8 cellular contexts compared by ENCODE assay signal in genomic region chr3:15268033-15268631, GRCh38.
DNase-seq lines count a peak whose midpoint lies in the region; TF ChIP-seq lines count a peak whose summit lies in the region.

No MANE protein-coding gene starts in this region.

- H3K79me2 ChIP-seq in GM23248 (ENCODE audit: insufficient read depth): peaks cover 50% of the 10 kb centered on the region

- H3K4me2 ChIP-seq in GM23248 (ENCODE audit: unreplicated experiment): no peak overlapping the region

- H3K9me3 ChIP-seq in GM23248 (ENCODE audit: low read depth) (no peaks in the 10 kb centered on the region), left ventricle myocardium inferior (replicated peaks) (no peaks in the 10 kb centered on the region), vagina (no peaks in the 10 kb centered on the region)

- H3F3A ChIP-seq in GM23248 (ENCODE audit: insufficient read depth): peaks cover 27% of the 10 kb centered on the region

- H2AFZ ChIP-seq in GM23248: no peak overlapping the region

- DNase-seq in COLO668 (lab: John Stamatoyannopoulos, UW; ENCODE audit: unreplicated experiment) (peak; percentile 69), GM23248 (peak; percentile 94), NCI-H146 treated with DMSO at 0.1 percent for 48 hours (lab: John Stamatoyannopoulos, UW; ENCODE audit: unreplicated experiment) (peak; percentile 12), T-helper 2 cell (peak; percentile 57 to 89 (median 77)), amniotic epithelial cell (ENCODE audit: low read depth) (peak; percentile 77), left ventricle myocardium inferior (peak; percentile 84), retina (peak; percentile 80), vagina (ENCODE audit: extremely low spot score in 2 of 2) (peak; percentile 90 to 93)

- no peaks in the 10 kb centered on the region for H3K9me2 ChIP-seq in GM23248 (ENCODE audit: insufficient read depth)

- H3K9ac ChIP-seq in GM23248: 0 out of 2 replicates have a peak overlapping the region, but pooled peaks have one; percentile 70

- peak; percentile 95 for TF ChIP-seq CTCF in left ventricle myocardium inferior (IDR thresholded peaks at IDR 0.05; ENCODE audit: borderline replicate concordance)
- peak; percentile 83 to 95 (median 93) for TF ChIP-seq CTCF in vagina (IDR thresholded peaks at IDR 0.05)

- H3K4me1 ChIP-seq in GM23248 (ENCODE audit: insufficient read depth): peaks cover 24% of the 10 kb centered on the region
- peaks cover 43% of the 10 kb centered on the region for H3K4me1 ChIP-seq in left ventricle myocardium inferior
- peaks cover 58% of the 10 kb centered on the region for H3K4me1 ChIP-seq in vagina

- TF ChIP-seq POLR2A in vagina (IDR thresholded peaks at IDR 0.05): no peak

- 35 to 37% methylated on average over 15 of the region's 15 CpGs for WGBS in GM23248 (ENCODE audit: low coverage in 1 of 2, low lambda C conversion rate in 2 of 2, missing lambda C conversion rate in 2 of 2), 2 experiments

- H3K27ac ChIP-seq in GM23248 (peak overlapping the region; percentile 92), left ventricle myocardium inferior (replicated peaks) (peak overlapping the region; percentile 47), vagina (peak overlapping the region; percentile 81)

- H3K4me3 ChIP-seq in GM23248 (no peak overlapping the region), left ventricle myocardium inferior (no peak overlapping the region), vagina (no peak overlapping the region)

- H3K27me3 ChIP-seq in GM23248 (replicated peaks; ENCODE audit: insufficient read depth): no peaks in the 10 kb centered on the region
- H3K27me3 ChIP-seq in left ventricle myocardium inferior (ENCODE audit: low read depth): no peaks in the 10 kb centered on the region
- no peaks in the 10 kb centered on the region for H3K27me3 ChIP-seq in vagina

- intact Hi-C loops in left ventricle myocardium inferior (cut with micrococcal nuclease): loop anchor here (2.0 to 5.0 kb wide), 2 partner anchors 65 to 109 kb away; partner anchors contain the start of gene SH3BP5
- intact Hi-C loops in vagina (cut with DNase I): loop anchor here (2.0 kb wide), 2 partner anchors 63 to 111 kb away; no protein-coding TSS in a partner anchor

- no peaks in the 10 kb centered on the region for H3K36me3 ChIP-seq in GM23248 (ENCODE audit: low read depth)
- no peaks in the 10 kb centered on the region for H3K36me3 ChIP-seq in left ventricle myocardium inferior
- no peaks in the 10 kb centered on the region for H3K36me3 ChIP-seq in vagina

- no peaks in the 10 kb centered on the region for H4K20me1 ChIP-seq in GM23248 (ENCODE audit: insufficient read depth)

- in situ Hi-C loops in GM23248 (cut with MboI): loop anchor here (10.0 to 25.0 kb wide), 2 partner anchors 117 to 294 kb away; no protein-coding TSS in a partner anchor

Comparison
In these comparisons a context has a peak if more than half of its experiments do, and no peak if none do; other contexts are left out.
1. DNase-seq: peak in every context shown above with its lines; median percentile 94 in GM23248; 92 in vagina; 84 in left ventricle myocardium inferior; 80 in retina; 77 in T-helper 2 cell; 77 in amniotic epithelial cell; 69 in COLO668; 12 in NCI-H146 treated with DMSO at 0.1 percent for 48 hours.